1 cellular context compared by ENCODE assay signal in the genomic region with DNA sequence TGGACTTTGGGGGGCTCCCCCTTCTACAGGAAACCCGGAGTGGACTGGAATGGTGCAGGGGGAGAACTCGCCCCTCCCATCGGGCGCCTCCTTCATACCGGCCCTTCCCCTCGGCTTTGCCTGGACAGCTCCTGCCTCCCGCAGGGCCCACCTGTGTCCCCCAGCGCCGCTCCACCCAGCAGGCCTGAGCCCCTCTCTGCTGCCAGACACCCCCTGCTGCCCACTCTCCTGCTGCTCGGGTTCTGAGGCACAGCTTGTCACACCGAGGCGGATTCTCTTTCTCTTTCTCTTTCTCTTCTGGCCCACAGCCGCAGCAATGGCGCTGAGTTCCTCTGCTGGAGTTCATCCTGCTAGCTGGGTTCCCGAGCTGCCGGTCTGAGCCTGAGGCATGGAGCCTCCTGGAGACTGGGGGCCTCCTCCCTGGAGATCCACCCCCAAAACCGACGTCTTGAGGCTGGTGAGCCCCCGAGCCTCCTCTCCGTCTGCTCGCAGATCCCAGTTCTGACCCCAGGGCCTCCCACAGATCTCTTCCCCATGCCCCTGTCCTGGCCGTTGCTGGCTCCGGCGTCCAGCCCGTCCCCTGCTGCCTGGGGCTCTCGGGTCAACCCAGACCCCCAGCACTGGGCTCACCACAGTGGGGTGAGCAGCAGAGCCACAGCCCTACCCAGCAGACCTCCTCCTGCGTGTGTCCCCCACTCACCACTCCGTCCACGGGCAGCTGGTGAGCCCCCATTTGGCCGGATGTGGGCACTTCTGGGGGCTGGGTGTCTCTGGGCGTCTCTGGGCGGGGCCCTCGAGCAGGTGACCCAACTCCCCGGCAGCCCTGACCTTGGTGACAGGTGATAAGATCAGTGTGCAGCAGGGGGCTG.
TF ChIP-seq lines count a peak whose summit lies in the region.

Gene TNFRSF14 (plus strand): TSS at position 95 of the 869 bp plus-strand sequence. CDS start 294 bp downstream, at position 389.

TF ChIP-seq in HepG2, 621 proteins besides CTCF, POLR2A, EP300 and RAD21 (continued from another document and continues in another):
- TF ChIP-seq HMGXB3 (CRISPR knock-in tag; IDR thresholded peaks at IDR 0.05; ENCODE audit: borderline replicate concordance), result no peak; the same call in 1 of the 2 replicates
- no peak for TF ChIP-seq ZNF354B (CRISPR knock-in tag; IDR thresholded peaks at IDR 0.05)
- no peak for TF ChIP-seq NFE2L2 (IDR thresholded peaks at IDR 0.05; ENCODE audit: low read length)
- TF ChIP-seq SP1 (IDR thresholded peaks at IDR 0.05), result no peak
- TF ChIP-seq SP1 (CRISPR knock-in tag; IDR thresholded peaks at IDR 0.05), result no peak
- peak; percentile 50 for TF ChIP-seq RBFOX2 (IDR thresholded peaks at IDR 0.05; ENCODE audit: low read depth, low read length)
- 0 out of 2 replicates have a peak, but pooled peaks have one; percentile 79 for TF ChIP-seq ZNF136 (CRISPR knock-in tag; IDR thresholded peaks at IDR 0.05; ENCODE audit: low read depth)
- no peak for TF ChIP-seq ZNF672 (CRISPR knock-in tag; IDR thresholded peaks at IDR 0.05)
- TF ChIP-seq MAFK (conservative IDR thresholded peaks at IDR 0.05 in 1 of 2, IDR thresholded peaks at IDR 0.05 in 1 of 2; ENCODE audit: low read length in 2 of 2), result no peak
- TF ChIP-seq CSRNP1 (CRISPR knock-in tag; IDR thresholded peaks at IDR 0.05), result no peak
- TF ChIP-seq PITX1 (CRISPR knock-in tag; IDR thresholded peaks at IDR 0.05), result no peak
- TF ChIP-seq PAWR (CRISPR knock-in tag; IDR thresholded peaks at IDR 0.05; ENCODE audit: borderline replicate concordance), result no peak
- TF ChIP-seq TARDBP (CRISPR knock-in tag; IDR thresholded peaks at IDR 0.05), result no peak
- no peak for TF ChIP-seq MLX (CRISPR knock-in tag; IDR thresholded peaks at IDR 0.05)
- no peak for TF ChIP-seq ARNT2 (CRISPR knock-in tag; IDR thresholded peaks at IDR 0.05; ENCODE audit: low read depth)
- no peak for TF ChIP-seq DNMT3B (CRISPR knock-in tag; conservative IDR thresholded peaks at IDR 0.05)
- TF ChIP-seq TMF1 (CRISPR knock-in tag; IDR thresholded peaks at IDR 0.05; ENCODE audit: low read depth), result no peak
- TF ChIP-seq MAFF (IDR thresholded peaks at IDR 0.05; ENCODE audit: low read depth, low read length), result no peak
- no peak for TF ChIP-seq ZSCAN20 (CRISPR knock-in tag; IDR thresholded peaks at IDR 0.05; ENCODE audit: borderline replicate concordance)
- no peak for TF ChIP-seq TP53 (CRISPR knock-in tag; conservative IDR thresholded peaks at IDR 0.05)
- no peak for TF ChIP-seq ZNF543 (CRISPR knock-in tag; IDR thresholded peaks at IDR 0.05)
- no peak for TF ChIP-seq ZNF678 (CRISPR knock-in tag; IDR thresholded peaks at IDR 0.05)
- no peak for TF ChIP-seq ZNF850 (CRISPR knock-in tag; conservative IDR thresholded peaks at IDR 0.05)
- TF ChIP-seq ZSCAN31 (CRISPR knock-in tag; IDR thresholded peaks at IDR 0.05; ENCODE audit: low read depth), result peak; percentile 52; the same call in 1 of the 2 replicates
- TF ChIP-seq IKZF4 (CRISPR knock-in tag; IDR thresholded peaks at IDR 0.05; ENCODE audit: borderline replicate concordance, low read depth, not compliant biosample characterization), result no peak
- no peak for TF ChIP-seq RBM22 (optimal IDR thresholded peaks at IDR 0.05; ENCODE audit: low read length)
- TF ChIP-seq MNT (IDR thresholded peaks at IDR 0.05), result no peak
- TF ChIP-seq FIP1L1 (IDR thresholded peaks at IDR 0.05; ENCODE audit: borderline replicate concordance, insufficient read depth, low read depth, low read length), result no peak
- TF ChIP-seq ZNF274 (CRISPR knock-in tag; IDR thresholded peaks at IDR 0.05), result 0 out of 2 replicates have a peak, but pooled peaks have one; percentile 30
- no peak for TF ChIP-seq ZNF350 (CRISPR knock-in tag; IDR thresholded peaks at IDR 0.05; ENCODE audit: borderline replicate concordance, low read depth)
- TF ChIP-seq, protein P1, sequence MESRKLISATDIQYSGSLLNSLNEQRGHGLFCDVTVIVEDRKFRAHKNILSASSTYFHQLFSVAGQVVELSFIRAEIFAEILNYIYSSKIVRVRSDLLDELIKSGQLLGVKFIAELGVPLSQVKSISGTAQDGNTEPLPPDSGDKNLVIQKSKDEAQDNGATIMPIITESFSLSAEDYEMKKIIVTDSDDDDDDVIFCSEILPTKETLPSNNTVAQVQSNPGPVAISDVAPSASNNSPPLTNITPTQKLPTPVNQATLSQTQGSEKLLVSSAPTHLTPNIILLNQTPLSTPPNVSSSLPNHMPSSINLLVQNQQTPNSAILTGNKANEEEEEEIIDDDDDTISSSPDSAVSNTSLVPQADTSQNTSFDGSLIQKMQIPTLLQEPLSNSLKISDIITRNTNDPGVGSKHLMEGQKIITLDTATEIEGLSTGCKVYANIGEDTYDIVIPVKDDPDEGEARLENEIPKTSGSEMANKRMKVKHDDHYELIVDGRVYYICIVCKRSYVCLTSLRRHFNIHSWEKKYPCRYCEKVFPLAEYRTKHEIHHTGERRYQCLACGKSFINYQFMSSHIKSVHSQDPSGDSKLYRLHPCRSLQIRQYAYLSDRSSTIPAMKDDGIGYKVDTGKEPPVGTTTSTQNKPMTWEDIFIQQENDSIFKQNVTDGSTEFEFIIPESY (CRISPR knock-in tag; IDR thresholded peaks at IDR 0.05), result no peak
- no peak for TF ChIP-seq ARID5B (CRISPR knock-in tag; IDR thresholded peaks at IDR 0.05)
- no peak for TF ChIP-seq ZNF629 (CRISPR knock-in tag; conservative IDR thresholded peaks at IDR 0.05)
- no peak for TF ChIP-seq BATF2 (CRISPR knock-in tag; IDR thresholded peaks at IDR 0.05)
- TF ChIP-seq, protein P2, sequence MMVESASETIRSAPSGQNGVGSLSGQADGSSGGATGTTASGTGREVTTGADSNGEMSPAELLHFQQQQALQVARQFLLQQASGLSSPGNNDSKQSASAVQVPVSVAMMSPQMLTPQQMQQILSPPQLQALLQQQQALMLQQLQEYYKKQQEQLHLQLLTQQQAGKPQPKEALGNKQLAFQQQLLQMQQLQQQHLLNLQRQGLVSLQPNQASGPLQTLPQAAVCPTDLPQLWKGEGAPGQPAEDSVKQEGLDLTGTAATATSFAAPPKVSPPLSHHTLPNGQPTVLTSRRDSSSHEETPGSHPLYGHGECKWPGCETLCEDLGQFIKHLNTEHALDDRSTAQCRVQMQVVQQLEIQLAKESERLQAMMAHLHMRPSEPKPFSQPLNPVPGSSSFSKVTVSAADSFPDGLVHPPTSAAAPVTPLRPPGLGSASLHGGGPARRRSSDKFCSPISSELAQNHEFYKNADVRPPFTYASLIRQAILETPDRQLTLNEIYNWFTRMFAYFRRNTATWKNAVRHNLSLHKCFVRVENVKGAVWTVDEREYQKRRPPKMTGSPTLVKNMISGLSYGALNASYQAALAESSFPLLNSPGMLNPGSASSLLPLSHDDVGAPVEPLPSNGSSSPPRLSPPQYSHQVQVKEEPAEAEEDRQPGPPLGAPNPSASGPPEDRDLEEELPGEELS (CRISPR knock-in tag; IDR thresholded peaks at IDR 0.05), result no peak; the same call in 1 of the 2 replicates
- no peak for TF ChIP-seq SIX4 (CRISPR knock-in tag; IDR thresholded peaks at IDR 0.05)
- TF ChIP-seq, protein P3, sequence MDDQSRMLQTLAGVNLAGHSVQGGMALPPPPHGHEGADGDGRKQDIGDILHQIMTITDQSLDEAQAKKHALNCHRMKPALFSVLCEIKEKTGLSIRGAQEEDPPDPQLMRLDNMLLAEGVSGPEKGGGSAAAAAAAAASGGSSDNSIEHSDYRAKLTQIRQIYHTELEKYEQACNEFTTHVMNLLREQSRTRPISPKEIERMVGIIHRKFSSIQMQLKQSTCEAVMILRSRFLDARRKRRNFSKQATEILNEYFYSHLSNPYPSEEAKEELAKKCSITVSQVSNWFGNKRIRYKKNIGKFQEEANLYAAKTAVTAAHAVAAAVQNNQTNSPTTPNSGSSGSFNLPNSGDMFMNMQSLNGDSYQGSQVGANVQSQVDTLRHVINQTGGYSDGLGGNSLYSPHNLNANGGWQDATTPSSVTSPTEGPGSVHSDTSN (CRISPR knock-in tag; IDR thresholded peaks at IDR 0.05; ENCODE audit: borderline replicate concordance), result no peak
- no peak for TF ChIP-seq PRPF4 (IDR thresholded peaks at IDR 0.05; ENCODE audit: low read depth, low read length, poor library complexity, severe bottlenecking)
- peak; percentile 43; the same call in 1 of the 2 replicates for TF ChIP-seq DMAP1 (CRISPR knock-in tag; IDR thresholded peaks at IDR 0.05)
- TF ChIP-seq ZNF230 (CRISPR knock-in tag; IDR thresholded peaks at IDR 0.05), result peak; percentile 37; the same call in 1 of the 2 replicates
